13 cellular contexts compared by ENCODE assay signal in the genomic region with DNA sequence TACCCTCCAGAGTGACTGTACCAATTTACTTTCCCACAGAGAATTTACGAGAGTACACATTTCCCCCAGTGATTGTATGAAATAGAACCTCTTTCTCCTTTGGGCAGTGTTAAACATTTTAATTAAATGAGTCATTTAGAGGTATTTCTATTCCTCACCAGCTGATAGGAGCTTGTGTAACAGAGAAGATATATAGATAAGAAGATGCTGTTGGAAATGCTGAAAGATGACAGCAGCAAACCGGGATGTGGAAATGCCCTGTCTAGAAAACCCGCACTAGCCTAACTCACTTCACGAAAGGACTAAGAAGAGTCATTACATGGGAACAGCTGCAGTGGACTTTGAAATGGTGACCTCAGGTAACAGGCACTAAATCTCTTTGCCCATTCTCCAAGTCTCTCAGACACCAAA.
DNase-seq lines count a peak whose midpoint lies in the region; ATAC-seq, FAIRE-seq and TF ChIP-seq lines count a peak whose summit lies in the region.
"Had no signal": no experiment of that assay in that cellular context is flagged by ENCODE, and none has a peak within 500 bp of the region (broad histone marks: within the 10 kb centered on the region; RNA-seq: fewer than 3 reads in every experiment).

No MANE protein-coding gene starts in this region.

- peak; percentile 53 for ATAC-seq in left colon
- ATAC-seq: activated CD8-positive, alpha-beta T cell treated with anti-CD3 and anti-CD28 coated beads, Interleukin-2, amount 10 ng/mL, durations not matched to agents 7 days and 5 days; GM12878 had no signal

- CTCF ChIA-PET in GM10248 (lab: Yijun Ruan, JAX) = no interaction called here

- DNase-seq in AG09309 (ENCODE audit: low read depth) = peak; percentile 92
- DNase-seq in HTR-8/SVneo (ENCODE audit: insufficient read length, low spot score) = peak; percentile 73
- DNase-seq in astrocyte of the hippocampus (ENCODE audit: low read depth, low spot score) = peak; percentile 41
- DNase-seq in left colon = no peak
- DNase-seq in GM13977 (ENCODE audit: low spot score) = no peak
- DNase-seq in GM10248 (ENCODE audit: extremely low spot score) = no peak
- DNase-seq in cerebellum (ENCODE audit: low spot score) = no peak
- DNase-seq in NCI-H748 treated with DMSO at 0.1 percent for 48 hours (lab: John Stamatoyannopoulos, UW) = no peak
- DNase-seq: activated CD8-positive, alpha-beta T cell treated with anti-CD3 and anti-CD28 coated beads, Interleukin-2, amount 10 ng/mL, durations not matched to agents 7 days and 5 days; effector CD4-positive, alpha-beta T cell; NCI-H82; T-helper 1 cell had no signal

- in situ Hi-C loops in GM13977 (cut with MboI; ENCODE audit: low pct_unique_long_range_greater_than_20kb, low sequenced_read_pairs, unreplicated experiment) = loop anchor here (25.0 kb wide), 1 partner anchor 92 kb away; no protein-coding TSS in a partner anchor

- FAIRE-seq in HTR-8/SVneo (lab: Jason Lieb, UNC) = no peak
- FAIRE-seq: GM12878 had no signal

- no peak overlapping the region for H3K4me3 ChIP-seq in AG09309 (ENCODE audit: control insufficient read depth, low read depth, low read length)
- H3K4me3 ChIP-seq: GM12878 had no signal

- TF ChIP-seq CTCF in AG09309 (IDR thresholded peaks at IDR 0.05; ENCODE audit: control insufficient read depth, insufficient read depth, low read depth, low read length, missing control alignments) = no peak
- no peak for TF ChIP-seq CTCF in GM13977 (IDR thresholded peaks at IDR 0.05; ENCODE audit: extremely low read depth, insufficient read depth, missing control alignments)
- no peak for TF ChIP-seq CTCF in GM10248 (IDR thresholded peaks at IDR 0.05; ENCODE audit: control extremely low read depth, extremely low read depth, low read depth, missing control alignments)

- intact Hi-C loops in left colon (cut with DNase I, micrococcal nuclease) = no loop called here

- POLR2A ChIA-PET in GM10248 (lab: Yijun Ruan, JAX) = no interaction called here

Comparison
In these comparisons a context has a peak if more than half of its experiments do, and no peak if none do; other contexts are left out.
1. DNase-seq: peak in AG09309 (single experiment), HTR-8/SVneo (single experiment) and astrocyte of the hippocampus (single experiment); none in left colon (0 of 2), GM13977 (single experiment), GM10248 (single experiment), cerebellum (single experiment) and NCI-H748 treated with DMSO at 0.1 percent for 48 hours (single experiment).